Comparison of ENCODE assay signal across 8 cellular contexts in genomic region chr11:68632802-68633201, GRCh38. TPM values are rescaled to one million over a fixed set of nuclear protein-coding genes. Genes with fewer than 3 reads are reported as not detected.
DNase-seq lines count a peak whose midpoint lies in the region; ATAC-seq, FAIRE-seq and TF ChIP-seq lines count a peak whose summit lies in the region.

No MANE protein-coding gene starts in this region.

- no peak overlapping the region for H3K4me3 ChIP-seq in A673 (ENCODE audit: low read depth, low read length, poor library complexity, severe bottlenecking)

- no peak for ATAC-seq in GM19463 (IDR thresholded peaks at IDR 0.05; ENCODE audit: unreplicated experiment)

- no TSS peak for BruUV-seq in A673 (replicated peaks; lab: Mats Ljungman, UMichigan)

- H3K9me3 ChIP-seq in A673 (ENCODE audit: low read depth, low read length, poor library complexity, severe bottlenecking), result no peaks in the 10 kb centered on the region

- H3K4me1 ChIP-seq in A673 (ENCODE audit: insufficient read depth, low read length, poor library complexity, severe bottlenecking), result no peaks in the 10 kb centered on the region

- TF ChIP-seq CTCF in A673 (conservative IDR thresholded peaks at IDR 0.05; ENCODE audit: low read depth, low read length) (peak; percentile 79), GM12873 (IDR thresholded peaks at IDR 0.05; ENCODE audit: insufficient read depth, low read depth, low read length, missing control alignments) (peak; percentile 61)

- CTCF ChIA-PET in A673 (lab: Charles Lee), result interaction anchor here (0.6 to 1.0 kb wide), 3 partner anchors 165 to 431 kb away, joined by 4 to 8 read pairs (median 8); no protein-coding TSS in a partner anchor

- H3K27me3 ChIP-seq in A673 (replicated peaks; ENCODE audit: insufficient read depth, low read depth, low read length, poor library complexity), result no peaks in the 10 kb centered on the region

- POLR2A ChIA-PET in A673 (lab: Charles Lee; ENCODE audit: low non-redundant PET), result no interaction called here

- no peak overlapping the region for H3K27ac ChIP-seq in A673 (ENCODE audit: low read depth, low read length, poor library complexity, severe bottlenecking)

- intact Hi-C loops in A673 (cut with micrococcal nuclease; ENCODE audit: unreplicated experiment), result loop anchor here (2.0 to 10.0 kb wide), 4 partner anchors 164 to 456 kb away; no protein-coding TSS in a partner anchor

- H3K36me3 ChIP-seq in A673 (ENCODE audit: insufficient read depth, low read length, poor library complexity, severe bottlenecking), result no peaks in the 10 kb centered on the region

- DNase-seq in A673 (ENCODE audit: low spot score), result peak; percentile 75
- peak; percentile 40 for DNase-seq in NCI-H2196 treated with DMSO at 0.1 percent for 48 hours (lab: John Stamatoyannopoulos, UW; ENCODE audit: unreplicated experiment)
- peak; percentile 13 to 19 for DNase-seq in activated CD4-positive, alpha-beta T cell treated with anti-CD3 and anti-CD28 coated beads for 4 hours
- peak; percentile 46 for DNase-seq in fibroblast of peridontal ligament (ENCODE audit: extremely low read depth)
- peak; percentile 53 for DNase-seq in stimulated activated CD4-positive, alpha-beta T cell treated with anti-CD3 and anti-CD28 coated beads, Interleukin-15, amount 100 ng/mL, for 24 hours
- no peak for DNase-seq in frontal cortex (ENCODE audit: low spot score in 2 of 2)

- FAIRE-seq in frontal cortex (lab: Jason Lieb, UNC), result no peak

RNA-seq across cellular contexts. Expression of gene GAL, which starts 51.5 kb away (rescaled TPM):
- total RNA-seq in A673 (2021), result 3.4 and 4.4 TPM in 2 replicates
- not detected for total RNA-seq in frontal cortex

Comparison
In these comparisons a context has a peak if more than half of its experiments do, and no peak if none do; other contexts are left out.
1. DNase-seq: peak in A673 (single experiment), NCI-H2196 treated with DMSO at 0.1 percent for 48 hours (single experiment), activated CD4-positive, alpha-beta T cell treated with anti-CD3 and anti-CD28 coated beads for 4 hours (2 of 2), fibroblast of peridontal ligament (single experiment) and stimulated activated CD4-positive, alpha-beta T cell treated with anti-CD3 and anti-CD28 coated beads, Interleukin-15, amount 100 ng/mL, for 24 hours (single experiment); none in frontal cortex (0 of 2).